Comparison of ENCODE assay signal across 18 cellular contexts in genomic region chr21:37237346-37237745, GRCh38. TPM values are rescaled to one million over a fixed set of nuclear protein-coding genes. Genes with fewer than 3 reads are reported as not detected.
A peak's percentile ranks its signal among the peaks of the same experiment; 100 is the strongest.
DNase-seq lines count a peak whose midpoint lies in the region; ATAC-seq and TF ChIP-seq lines count a peak whose summit lies in the region.
"Had no signal": no experiment of that assay in that cellular context is flagged by ENCODE, and none has a peak within 500 bp of the region (broad histone marks: within the 10 kb centered on the region; RNA-seq: fewer than 3 reads in every experiment).

No MANE protein-coding gene starts in this region.

- ATAC-seq in stimulated activated naive CD8-positive, alpha-beta T cell treated with anti-CD3 and anti-CD28 coated beads, Interleukin-15, Interleukin-2, amounts not matched to agents 100 U/mL and 50 U/mL, for 24 hours = no peak
- no peak for ATAC-seq in HG03025 (IDR thresholded peaks at IDR 0.05; ENCODE audit: low FRiP score, unreplicated experiment)
- ATAC-seq: gastrocnemius medialis, WTC11 had no signal

- TF ChIP-seq CTCF in endothelial cell (IDR thresholded peaks at IDR 0.05; ENCODE audit: unreplicated experiment) = no peak

- no peaks in the 10 kb centered on the region for H3K9me3 Mint-ChIP-seq in T-helper 1 cell treated with Interleukin-12 subunit alpha and Interleukin-12 subunit beta and Interleukin-4 antibody, amounts not matched to agents 30 μg/mL and 1 μg/mL, for 36 hours
- no peaks in the 10 kb centered on the region for H3K9me3 Mint-ChIP-seq in stimulated activated naive CD8-positive, alpha-beta T cell treated with anti-CD3 and anti-CD28 coated beads, Interleukin-15, Interleukin-2, amounts not matched to agents 100 ng/mL and 50 ng/mL, for 24 hours
- H3K9me3 Mint-ChIP-seq in endothelial cell (ENCODE audit: unreplicated experiment) = no peaks in the 10 kb centered on the region
- H3K9me3 Mint-ChIP-seq: IgD-negative memory B cell, WTC11 had no signal

- H3K4me3 Mint-ChIP-seq in T-helper 1 cell treated with Interleukin-12 subunit alpha and Interleukin-12 subunit beta and Interleukin-4 antibody, amounts not matched to agents 30 μg/mL and 1 μg/mL, for 36 hours = peak overlapping the region; percentile 58
- H3K4me3 Mint-ChIP-seq in stimulated activated naive CD8-positive, alpha-beta T cell treated with anti-CD3 and anti-CD28 coated beads, Interleukin-15, Interleukin-2, amounts not matched to agents 100 ng/mL and 50 ng/mL, for 24 hours = no peak overlapping the region
- H3K4me3 Mint-ChIP-seq in endothelial cell (ENCODE audit: unreplicated experiment) = peak overlapping the region; percentile 38
- H3K4me3 Mint-ChIP-seq: IgD-negative memory B cell, WTC11 had no signal

- peaks cover 38% of the 10 kb centered on the region for H3K36me3 Mint-ChIP-seq in T-helper 1 cell treated with Interleukin-12 subunit alpha and Interleukin-12 subunit beta and Interleukin-4 antibody, amounts not matched to agents 30 μg/mL and 1 μg/mL, for 36 hours (ENCODE audit: low read depth)
- peaks cover 41% of the 10 kb centered on the region for H3K36me3 Mint-ChIP-seq in stimulated activated naive CD8-positive, alpha-beta T cell treated with anti-CD3 and anti-CD28 coated beads, Interleukin-15, Interleukin-2, amounts not matched to agents 100 ng/mL and 50 ng/mL, for 24 hours (ENCODE audit: low read depth)
- peaks cover 33% of the 10 kb centered on the region for H3K36me3 Mint-ChIP-seq in endothelial cell (ENCODE audit: low read depth, unreplicated experiment)

- H3K27me3 Mint-ChIP-seq in T-helper 1 cell treated with Interleukin-12 subunit alpha and Interleukin-12 subunit beta and Interleukin-4 antibody, amounts not matched to agents 30 μg/mL and 1 μg/mL, for 36 hours (ENCODE audit: low read depth) = no peaks in the 10 kb centered on the region
- no peaks in the 10 kb centered on the region for H3K27me3 Mint-ChIP-seq in stimulated activated naive CD8-positive, alpha-beta T cell treated with anti-CD3 and anti-CD28 coated beads, Interleukin-15, Interleukin-2, amounts not matched to agents 100 ng/mL and 50 ng/mL, for 24 hours
- peaks cover 7% of the 10 kb centered on the region for H3K27me3 Mint-ChIP-seq in endothelial cell (ENCODE audit: unreplicated experiment)
- H3K27me3 Mint-ChIP-seq: IgD-negative memory B cell had no signal

- peaks cover 43% of the 10 kb centered on the region for H3K4me1 Mint-ChIP-seq in T-helper 1 cell treated with Interleukin-12 subunit alpha and Interleukin-12 subunit beta and Interleukin-4 antibody, amounts not matched to agents 30 μg/mL and 1 μg/mL, for 36 hours (ENCODE audit: low read depth)
- H3K4me1 Mint-ChIP-seq in stimulated activated naive CD8-positive, alpha-beta T cell treated with anti-CD3 and anti-CD28 coated beads, Interleukin-15, Interleukin-2, amounts not matched to agents 100 ng/mL and 50 ng/mL, for 24 hours (ENCODE audit: low read depth) = peaks cover 16% of the 10 kb centered on the region
- peaks cover 35% of the 10 kb centered on the region for H3K4me1 Mint-ChIP-seq in endothelial cell (ENCODE audit: unreplicated experiment)
- H3K4me1 Mint-ChIP-seq: WTC11 had no signal

- H3K27ac Mint-ChIP-seq in T-helper 1 cell treated with Interleukin-12 subunit alpha and Interleukin-12 subunit beta and Interleukin-4 antibody, amounts not matched to agents 30 μg/mL and 1 μg/mL, for 36 hours = peak overlapping the region; percentile 90
- H3K27ac Mint-ChIP-seq in stimulated activated naive CD8-positive, alpha-beta T cell treated with anti-CD3 and anti-CD28 coated beads, Interleukin-15, Interleukin-2, amounts not matched to agents 100 ng/mL and 50 ng/mL, for 24 hours = peak overlapping the region; percentile 67
- peak overlapping the region; percentile 88 for H3K27ac Mint-ChIP-seq in endothelial cell (ENCODE audit: unreplicated experiment)

- DNase-seq in T-helper 1 cell (no peak), endothelial cell (ENCODE audit: low spot score) (no peak), NCI-H748 treated with DMSO at 0.1 percent for 48 hours (lab: John Stamatoyannopoulos, UW) (no peak), hypothalamus (lab: John Stamatoyannopoulos, UW) (no peak)
- DNase-seq in stimulated activated naive CD8-positive, alpha-beta T cell treated with anti-CD3 and anti-CD28 coated beads, Interleukin-15, Interleukin-2, amounts not matched to agents 100 U/mL and 50 U/mL, for 24 hours = no peak
- DNase-seq: activated effector memory CD4-positive, alpha-beta T cell treated with anti-CD3 and anti-CD28 coated beads, Interleukin-2, amount 50 U/mL, for 16 hours; esophagus squamous epithelium; gastrocnemius medialis; MG63; NCI-H524; retina; stimulated activated CD4-positive, alpha-beta T cell treated with anti-CD3 and anti-CD28 coated beads, Interleukin-4, amount 100 ng/mL, for 1 hour; stomach had no signal

RNA-seq across cellular contexts. Expression of gene VPS26C, which starts 29.8 kb away (rescaled TPM):
- 63.8 TPM for total RNA-seq in endothelial cell (ENCODE audit: unreplicated experiment)
